8 cellular contexts compared by ENCODE assay signal in the genomic region with DNA sequence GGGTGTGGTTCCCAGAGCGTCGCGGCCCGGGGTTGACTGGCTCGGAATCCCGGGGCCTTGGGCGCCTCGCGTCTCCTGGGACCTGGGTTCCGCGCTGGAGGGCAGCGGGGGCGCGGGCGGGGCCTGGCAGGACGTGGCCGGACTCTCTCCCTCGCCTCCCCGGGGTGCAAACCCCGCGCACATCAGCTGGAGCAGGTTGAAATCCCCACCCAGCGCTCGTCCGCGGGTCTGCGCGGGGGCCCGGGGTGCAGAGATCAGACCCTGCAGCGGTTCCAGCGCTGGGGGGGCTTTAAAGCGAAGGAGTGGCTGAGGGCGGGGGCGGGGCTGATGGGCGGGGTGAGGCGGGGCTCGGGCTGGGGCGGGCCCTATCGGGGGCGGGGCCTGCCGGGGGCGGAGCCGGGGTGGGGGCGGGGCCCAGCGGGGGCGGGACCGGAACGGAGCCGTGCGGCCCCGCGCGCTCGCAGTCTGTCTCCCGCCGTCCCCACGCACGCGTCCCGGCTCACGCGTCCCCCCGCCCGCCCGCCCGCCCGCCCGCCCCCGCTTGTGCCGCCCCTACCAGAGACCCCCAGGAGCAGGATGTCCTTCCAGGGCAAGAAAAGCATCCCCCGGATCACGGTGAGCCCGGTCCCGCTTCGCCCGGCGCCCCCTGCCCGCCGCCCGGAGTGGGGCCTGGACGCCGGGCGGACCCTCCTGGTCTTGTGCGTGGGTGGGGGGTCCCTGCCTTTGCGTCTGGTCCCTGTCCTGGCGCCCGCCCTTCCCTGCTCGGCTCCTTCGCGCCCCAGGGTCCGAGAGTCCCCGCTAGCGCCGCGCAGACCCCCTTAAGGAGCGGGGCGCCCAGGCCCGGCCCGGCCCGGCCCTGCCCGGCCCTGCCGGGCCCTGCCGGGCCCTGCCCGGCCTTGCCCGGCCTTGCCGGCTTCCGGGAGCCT. TPM values are rescaled to one million over a fixed set of nuclear protein-coding genes. Genes with fewer than 3 reads are reported as not detected.
DNase-seq lines count a peak whose midpoint lies in the region; ATAC-seq, FAIRE-seq and TF ChIP-seq lines count a peak whose summit lies in the region.

A gene (plus strand): TSS at position 461 of the 926 bp plus-strand sequence. CDS start 116 bp downstream, at position 577.

- no peak within 1 kb of the TSS for H2BK5ac ChIP-seq in neuronal stem cell (ENCODE audit: low read length)

- ATAC-seq in HG03565 (IDR thresholded peaks at IDR 0.05; ENCODE audit: unreplicated experiment) (no peak), HG03159 (IDR thresholded peaks at IDR 0.05; ENCODE audit: unreplicated experiment) (no peak)

- no peak within 1 kb of the TSS for H2BK15ac ChIP-seq in neuronal stem cell (ENCODE audit: low read length)

- H3K23ac ChIP-seq in neuronal stem cell (ENCODE audit: low read depth, low read length, poor library complexity), result peak within 1 kb of the TSS; percentile 93

- H3K18ac ChIP-seq in neuronal stem cell (ENCODE audit: low read length), result peak within 1 kb of the TSS; percentile 85

- H4K91ac ChIP-seq in neuronal stem cell (ENCODE audit: low read depth, low read length, poor library complexity), result no peak within 1 kb of the TSS

- TF ChIP-seq CTCF in fibroblast of the aortic adventitia (IDR thresholded peaks at IDR 0.05; ENCODE audit: insufficient read depth, low read length), result no peak

- H2BK12ac ChIP-seq in neuronal stem cell (ENCODE audit: low read length), result no peak within 1 kb of the TSS

- no peak within 1 kb of the TSS for H4K8ac ChIP-seq in neuronal stem cell (ENCODE audit: low read depth, low read length)

- peak within 1 kb of the TSS; percentile 90 for H3K9ac ChIP-seq in neuronal stem cell (ENCODE audit: low read depth, low read length, poor library complexity)

- H3K9me3 ChIP-seq in neuronal stem cell (replicated peaks in 1 of 2; ENCODE audit: control insufficient read depth in 2 of 2, insufficient read depth in 1 of 2, low read depth in 1 of 2, low read length in 2 of 2), result no peaks in the 10 kb centered on the region
- H3K9me3 ChIP-seq in small intestine (ENCODE audit: control insufficient read depth, low read depth), result no peaks in the 10 kb centered on the region

- FAIRE-seq in small intestine (lab: Jason Lieb, UNC), result no peak

- peak within 1 kb of the TSS; percentile 88 for H2AFZ ChIP-seq in neuronal stem cell (ENCODE audit: low read length)

- H3K36me3 ChIP-seq in neuronal stem cell (replicated peaks in 1 of 2; ENCODE audit: control insufficient read depth in 2 of 2, insufficient read depth in 2 of 2, low read length in 2 of 2) (peaks cover 5 to 34% of the 10 kb centered on the region in 2 donors), small intestine (ENCODE audit: control insufficient read depth in 2 of 2, insufficient read depth in 2 of 2, low read length in 2 of 2) (no peaks in the 10 kb centered on the region)

- peak within 1 kb of the TSS; percentile 21 for H3K14ac ChIP-seq in neuronal stem cell (ENCODE audit: low read length)

- DNase-seq in activated T-cell treated with anti-CD3 and anti-CD28 coated beads for 1 hour (ENCODE audit: low read depth), result peak; percentile 28
- DNase-seq in activated T-cell treated with anti-CD3 and anti-CD28 coated beads for 4 hours, result no peak
- peak; percentile 29 for DNase-seq in activated CD4-positive, alpha-beta T cell treated with anti-CD3 and anti-CD28 coated beads, Interleukin-2, amount 50 U/mL, for 1 hour
- no peak for DNase-seq in fibroblast of the aortic adventitia (ENCODE audit: low read depth)
- DNase-seq in neuronal stem cell (ENCODE audit: low spot score), result no peak
- DNase-seq in small intestine, result no peak

- H3K27me3 ChIP-seq in neuronal stem cell (ENCODE audit: control insufficient read depth in 3 of 3, insufficient read depth in 3 of 3, low read depth in 1 of 3, low read length in 3 of 3) (peaks cover 9 to 52% (median 48%) of the 10 kb centered on the region in 3 experiments), small intestine (ENCODE audit: control insufficient read depth in 2 of 2, insufficient read depth in 2 of 2, low read length in 2 of 2) (peaks cover 8 to 13% of the 10 kb centered on the region in 2 donors)

- H3K4me1 ChIP-seq in neuronal stem cell (ENCODE audit: control insufficient read depth in 2 of 2, insufficient read depth in 1 of 2, low read depth in 1 of 2, low read length in 2 of 2) (peaks cover 6 to 9% of the 10 kb centered on the region in 2 donors), small intestine (ENCODE audit: control insufficient read depth in 2 of 2, insufficient read depth in 1 of 2, low read depth in 1 of 2, low read length in 1 of 2) (no peaks in the 10 kb centered on the region)

- H2BK120ac ChIP-seq in neuronal stem cell (ENCODE audit: low read depth, low read length), result no peak within 1 kb of the TSS

- peak within 1 kb of the TSS; percentile 98 for H3K4me2 ChIP-seq in neuronal stem cell (ENCODE audit: insufficient read depth, low read length, poor library complexity, severe bottlenecking)

- peaks cover 8% of the 10 kb centered on the region for H3K79me1 ChIP-seq in neuronal stem cell (ENCODE audit: low read depth, low read length)

- H3K4me3 ChIP-seq in fibroblast of the aortic adventitia (ENCODE audit: low read depth, low read length) (peak within 1 kb of the TSS; percentile 72), neuronal stem cell (ENCODE audit: low read length in 2 of 2) (peak within 1 kb of the TSS; percentile 81 to 94), small intestine (ENCODE audit: low read depth in 1 of 2, low read length in 2 of 2) (peak within 1 kb of the TSS in 1 of 2 donors; percentile 9)

- peak within 1 kb of the TSS; percentile 43 for H2AK5ac ChIP-seq in neuronal stem cell (ENCODE audit: low read depth, low read length)

- H3K4ac ChIP-seq in neuronal stem cell (ENCODE audit: low read length), result no peak within 1 kb of the TSS

- WGBS in neuronal stem cell (ENCODE audit: extremely low coverage in 2 of 2, insufficient read length in 2 of 2, insufficient replicate concordance in 1 of 2), 2 donors, result no CpG with 5 or more reads among the region's 106 CpGs
- 3 to 13% (median 10%) methylated on average over 52 to 106 of the region's 106 CpGs for WGBS in small intestine, 3 donors

- H3K27ac ChIP-seq in neuronal stem cell (replicated peaks; ENCODE audit: low read length) (no peak within 1 kb of the TSS), small intestine (ENCODE audit: low read depth in 1 of 2, low read length in 1 of 2) (no peak within 1 kb of the TSS)

RNA-seq across cellular contexts. Expression of the gene that starts here (rescaled TPM):
- 0.18 and 4.2 TPM in 2 replicates for total RNA-seq in fibroblast of the aortic adventitia (ENCODE audit: low replicate concordance)
- 27.1 TPM for polyA plus RNA-seq in neuronal stem cell (2013, experiment 1 of 2)
- 25.4 TPM for polyA plus RNA-seq in neuronal stem cell (2013, experiment 2 of 2)
- polyA plus RNA-seq in small intestine, result 1 to 10 TPM in 1 of 3 donors, not detected in 2; 1.0 TPM

Comparison
In these comparisons a context has a peak if more than half of its experiments do, and no peak if none do; other contexts are left out.
1. DNase-seq: peak in activated T-cell treated with anti-CD3 and anti-CD28 coated beads for 1 hour (single experiment) and activated CD4-positive, alpha-beta T cell treated with anti-CD3 and anti-CD28 coated beads, Interleukin-2, amount 50 U/mL, for 1 hour (single experiment); none in activated T-cell treated with anti-CD3 and anti-CD28 coated beads for 4 hours (single experiment), fibroblast of the aortic adventitia (single experiment), neuronal stem cell (single experiment) and small intestine (single experiment).